13 cellular contexts compared by ENCODE assay signal in genomic region chr17:28947639-28948038, GRCh38. TPM values are rescaled to one million over a fixed set of nuclear protein-coding genes. Genes with fewer than 3 reads are reported as not detected.
DNase-seq lines count a peak whose midpoint lies in the region; ATAC-seq, FAIRE-seq and TF ChIP-seq lines count a peak whose summit lies in the region.
"Had no signal": no experiment of that assay in that cellular context is flagged by ENCODE, and none has a peak within 500 bp of the region (broad histone marks: within the 10 kb centered on the region; RNA-seq: fewer than 3 reads in every experiment).

No MANE protein-coding gene starts in this region.

- no peak for TF ChIP-seq EP300 in A549 (IDR thresholded peaks at IDR 0.05)

- POLR2A ChIA-PET in A549 (lab: Yijun Ruan, JAX), result no interaction called here

- H3K9ac ChIP-seq in adipocyte (ENCODE audit: low read length), result peak overlapping the region; percentile 96

- no peak overlapping the region for H3K27ac ChIP-seq in A549

- H3K36me3 Mint-ChIP-seq in HFFc6 (ENCODE audit: low read depth) (peaks cover 29% of the 10 kb centered on the region), naive B cell (no peaks in the 10 kb centered on the region)

- 74% methylated on average over 3 of the region's 3 CpGs for WGBS in A549 (ENCODE audit: missing lambda C conversion rate)

- no peaks in the 10 kb centered on the region for H3K27me3 Mint-ChIP-seq in HFFc6 (ENCODE audit: insufficient read depth)
- H3K27me3 Mint-ChIP-seq in naive B cell, result no peaks in the 10 kb centered on the region

- no peak for FAIRE-seq in A549 (lab: Jason Lieb, UNC)

- no peaks in the 10 kb centered on the region for H3K27me3 ChIP-seq in adipocyte (replicated peaks; ENCODE audit: control insufficient read depth, insufficient read depth, low read length)
- H3K27me3 ChIP-seq: thyroid gland had no signal

- H3K9me3 Mint-ChIP-seq in HFFc6 (no peaks in the 10 kb centered on the region), naive B cell (no peaks in the 10 kb centered on the region)

- H3K4me3 ChIP-seq in A549, result no peak overlapping the region
- H3K4me3 ChIP-seq in adipocyte (ENCODE audit: low read length), result peak overlapping the region; percentile 88

- no peak for TF ChIP-seq CTCF in A549 (IDR thresholded peaks at IDR 0.05)
- TF ChIP-seq CTCF in HFFc6 (IDR thresholded peaks at IDR 0.05), result no peak

- peak overlapping the region; percentile 84 for H3K4me2 ChIP-seq in A549

- peaks cover 51% of the 10 kb centered on the region for H3K4me1 Mint-ChIP-seq in HFFc6 (ENCODE audit: low read depth)
- peaks cover 22 to 63% (median 49%) of the 10 kb centered on the region in 3 donors for H3K4me1 Mint-ChIP-seq in naive B cell

- H3K27ac Mint-ChIP-seq in HFFc6, result peak overlapping the region; percentile 96
- peak overlapping the region in 3 of 6 donors; percentile 28 to 95 (median 94) for H3K27ac Mint-ChIP-seq in naive B cell

- H3K4me3 Mint-ChIP-seq in HFFc6 (peak overlapping the region; percentile 99), naive B cell (peak overlapping the region in 6 of 8 donors; percentile 95 to 99 (median 98))

- H3K4me1 ChIP-seq in A549 (peaks cover 20% of the 10 kb centered on the region), adipocyte (ENCODE audit: control insufficient read depth, insufficient read depth, low read length) (peaks cover 38% of the 10 kb centered on the region)

- ATAC-seq in A549 (no peak), naive B cell (ENCODE audit: low read depth in 2 of 2) (no peak)

- TF ChIP-seq POLR2A in A549 (IDR thresholded peaks at IDR 0.05; ENCODE audit: low read length), result no peak

- CTCF ChIA-PET in A549 (lab: Yijun Ruan, JAX), result interaction anchor here (1.0 to 7.7 kb wide), 5 partner anchors 12 to 221 kb away, joined by 3 to 132 read pairs (median 20); partner anchors contain the start of genes NEK8 and TLCD1

- H3K36me3 ChIP-seq in adipocyte (ENCODE audit: control insufficient read depth, insufficient read depth, low read length, severe bottlenecking), result peaks cover 17% of the 10 kb centered on the region

- H3K9me3 ChIP-seq in A549 (no peaks in the 10 kb centered on the region), adipocyte (ENCODE audit: control insufficient read depth, low read length) (no peaks in the 10 kb centered on the region)
- H3K9me3 ChIP-seq: thyroid gland had no signal

- DNase-seq in A549 (ENCODE audit: low read depth in 1 of 2, low spot score in 1 of 2) (no peak), HFFc6 (no peak), adipocyte (ENCODE audit: low read depth) (no peak), naive B cell (no peak), NCI-H2171 treated with DMSO at 0.1 percent for 48 hours (lab: John Stamatoyannopoulos, UW) (no peak), mucosa of gallbladder (ENCODE audit: low spot score) (no peak), hippocampal formation (lab: John Stamatoyannopoulos, UW) (no peak), COR-L47 (lab: John Stamatoyannopoulos, UW) (no peak)
- DNase-seq: DMS79; NCI-H1436; stimulated activated CD4-positive, alpha-beta T cell treated with anti-CD3 and anti-CD28 coated beads, Interleukin-12 subunit alpha, Interleukin-12 subunit beta, amount 100 ng/mL, for 4 hours; SW 1271; thyroid gland had no signal

- no peak for TF ChIP-seq RAD21 in A549 (conservative IDR thresholded peaks at IDR 0.05 in 1 of 2, IDR thresholded peaks at IDR 0.05 in 1 of 2)

TF ChIP-seq in A549, 52 proteins besides CTCF, POLR2A, EP300 and RAD21:
- TF ChIP-seq CHD4 (IDR thresholded peaks at IDR 0.05; ENCODE audit: borderline replicate concordance) (no peak), RCOR1 (IDR thresholded peaks at IDR 0.05; ENCODE audit: low read depth, low read length) (no peak), TP53 (CRISPR knock-in tag; IDR thresholded peaks at IDR 0.05) (no peak), CBX8 (IDR thresholded peaks at IDR 0.05) (no peak), HOXB5 (CRISPR knock-in tag; IDR thresholded peaks at IDR 0.05) (no peak), EHF (CRISPR knock-in tag; IDR thresholded peaks at IDR 0.05) (no peak), GATA3 (IDR thresholded peaks at IDR 0.05; ENCODE audit: borderline replicate concordance) (no peak), MAZ (IDR thresholded peaks at IDR 0.05; ENCODE audit: borderline replicate concordance, low read depth, low read length) (no peak), MAFK (IDR thresholded peaks at IDR 0.05; ENCODE audit: partially characterized antibody) (no peak), FOSL2 (IDR thresholded peaks at IDR 0.05) (no peak), FOSL2 (CRISPR knock-in tag; IDR thresholded peaks at IDR 0.05) (no peak), MYC (IDR thresholded peaks at IDR 0.05; ENCODE audit: borderline replicate concordance, low read length) (no peak), CHD2 (IDR thresholded peaks at IDR 0.05; ENCODE audit: low read length, partially characterized antibody) (no peak), MAX (IDR thresholded peaks at IDR 0.05) (no peak), BHLHE40 (IDR thresholded peaks at IDR 0.05; ENCODE audit: low read depth, low read length) (no peak), PBX3 (IDR thresholded peaks at IDR 0.05) (no peak), RNF2 (IDR thresholded peaks at IDR 0.05; ENCODE audit: borderline replicate concordance, low read depth) (no peak), BCL3 (IDR thresholded peaks at IDR 0.05) (no peak), JUNB (IDR thresholded peaks at IDR 0.05) (no peak)

RNA-seq across cellular contexts. Expression of gene PHF12, which starts 3.7 kb away (rescaled TPM):
- 25.3 and 29.3 TPM in 2 replicates for polyA plus RNA-seq in A549 (2011; rRNA removed)
- 39.7 and 44.0 TPM in 2 replicates for polyA plus RNA-seq in A549 (2012; cell fraction: cytosol; rRNA removed)
- 71.3 and 74.1 TPM in 2 replicates for polyA plus RNA-seq in A549 (2012; cell fraction: nucleus; rRNA removed)
- 28.0 to 31.9 TPM (median 29.9 TPM) in 3 replicates for polyA plus RNA-seq in A549 (2017; fragmentation: RNase III; extraction: RNeasy Plus Mini Kit Qiagen cat#74134 plus additional on column Dnase treatment)
- 57.4 and 69.0 TPM in 2 replicates for polyA minus RNA-seq in A549 (2011; rRNA and poly(A)+ RNA removed)
- total RNA-seq in HFFc6 (2021; fragmentation: NEBNext Ultra II Directional; extraction: Animal tissue kit (Norgen Biotek cat#: 25700)), result 10 to 100 TPM; 26.4 to 33.6 (median 29.8) TPM
- 10 to 100 TPM in 1 of 6 donors, 1 to 10 TPM in 4, under 1 TPM in 1; 0.71 to 11.8 (median 5.5) TPM for polyA plus RNA-seq in naive B cell (ENCODE audit: low read depth in 6 of 6)
- 44.5 TPM for total RNA-seq in mucosa of gallbladder

RNA-seq across cellular contexts. Expression of gene DHRS13, which starts 44.8 kb away (rescaled TPM):
- 7.0 and 7.3 TPM in 2 replicates for polyA plus RNA-seq in A549 (2011; rRNA removed)
- 7.5 and 8.9 TPM in 2 replicates for polyA plus RNA-seq in A549 (2012; cell fraction: cytosol; rRNA removed)
- polyA plus RNA-seq in A549 (2012; cell fraction: nucleus; rRNA removed), result 9.4 and 9.9 TPM in 2 replicates
- 3.5 to 4.9 TPM (median 4.8 TPM) in 3 replicates for polyA plus RNA-seq in A549 (2017; fragmentation: RNase III; extraction: RNeasy Plus Mini Kit Qiagen cat#74134 plus additional on column Dnase treatment)
- polyA minus RNA-seq in A549 (2011; rRNA and poly(A)+ RNA removed), result 3.6 and 4.1 TPM in 2 replicates
- 1 to 10 TPM; 1.5 to 3.0 (median 2.2) TPM for total RNA-seq in HFFc6 (2021; fragmentation: NEBNext Ultra II Directional; extraction: Animal tissue kit (Norgen Biotek cat#: 25700))
- polyA plus RNA-seq in naive B cell (ENCODE audit: low read depth in 6 of 6), result 10 to 100 TPM in 5 of 6 donors, 1 to 10 TPM in 1; 9.4 to 17.3 (median 11.5) TPM
- 10.9 TPM for total RNA-seq in mucosa of gallbladder

RNA-seq across cellular contexts. Expression of gene FLOT2, which starts 50.1 kb away (rescaled TPM):
- polyA plus RNA-seq in A549 (2011; rRNA removed), result 68.8 and 78.6 TPM in 2 replicates
- polyA plus RNA-seq in A549 (2012; cell fraction: cytosol; rRNA removed), result 82.7 and 94.7 TPM in 2 replicates
- polyA plus RNA-seq in A549 (2012; cell fraction: nucleus; rRNA removed), result 89.9 and 91.7 TPM in 2 replicates
- polyA plus RNA-seq in A549 (2017; fragmentation: RNase III; extraction: RNeasy Plus Mini Kit Qiagen cat#74134 plus additional on column Dnase treatment), result 62.8 to 71.0 TPM (median 66.4 TPM) in 3 replicates
- 100 and 109 TPM in 2 replicates for polyA minus RNA-seq in A549 (2011; rRNA and poly(A)+ RNA removed)
- 10 to 100 TPM; 46.7 to 85.7 (median 77.9) TPM for total RNA-seq in HFFc6 (2021; fragmentation: NEBNext Ultra II Directional; extraction: Animal tissue kit (Norgen Biotek cat#: 25700))
- polyA plus RNA-seq in naive B cell (ENCODE audit: low read depth in 6 of 6), result 100 to 1,000 TPM; 431 to 655 (median 460) TPM
- 113 TPM for total RNA-seq in mucosa of gallbladder

RNA-seq across cellular contexts. Expression of gene SEZ6, which starts 58.2 kb away (rescaled TPM):
- polyA plus RNA-seq in A549 (2011; rRNA removed), result not detected in 2 replicates
- polyA plus RNA-seq in A549 (2012; cell fraction: cytosol; rRNA removed), result not detected in 2 replicates
- 0.06 TPM in 1 of 2 replicates, not detected in the other for polyA plus RNA-seq in A549 (2012; cell fraction: nucleus; rRNA removed)
- not detected in 3 replicates for polyA plus RNA-seq in A549 (2017; fragmentation: RNase III; extraction: RNeasy Plus Mini Kit Qiagen cat#74134 plus additional on column Dnase treatment)
- polyA minus RNA-seq in A549 (2011; rRNA and poly(A)+ RNA removed), result not detected in 2 replicates
- not detected for total RNA-seq in HFFc6 (2021; fragmentation: NEBNext Ultra II Directional; extraction: Animal tissue kit (Norgen Biotek cat#: 25700))
- 1 to 10 TPM in 5 of 6 donors, under 1 TPM in 1; 0.41 to 3.6 (median 1.7) TPM for polyA plus RNA-seq in naive B cell (ENCODE audit: low read depth in 6 of 6)
- total RNA-seq in mucosa of gallbladder, result not detected
- total RNA-seq: thyroid gland had no signal
